1 cellular context compared by ENCODE assay signal in the genomic region with DNA sequence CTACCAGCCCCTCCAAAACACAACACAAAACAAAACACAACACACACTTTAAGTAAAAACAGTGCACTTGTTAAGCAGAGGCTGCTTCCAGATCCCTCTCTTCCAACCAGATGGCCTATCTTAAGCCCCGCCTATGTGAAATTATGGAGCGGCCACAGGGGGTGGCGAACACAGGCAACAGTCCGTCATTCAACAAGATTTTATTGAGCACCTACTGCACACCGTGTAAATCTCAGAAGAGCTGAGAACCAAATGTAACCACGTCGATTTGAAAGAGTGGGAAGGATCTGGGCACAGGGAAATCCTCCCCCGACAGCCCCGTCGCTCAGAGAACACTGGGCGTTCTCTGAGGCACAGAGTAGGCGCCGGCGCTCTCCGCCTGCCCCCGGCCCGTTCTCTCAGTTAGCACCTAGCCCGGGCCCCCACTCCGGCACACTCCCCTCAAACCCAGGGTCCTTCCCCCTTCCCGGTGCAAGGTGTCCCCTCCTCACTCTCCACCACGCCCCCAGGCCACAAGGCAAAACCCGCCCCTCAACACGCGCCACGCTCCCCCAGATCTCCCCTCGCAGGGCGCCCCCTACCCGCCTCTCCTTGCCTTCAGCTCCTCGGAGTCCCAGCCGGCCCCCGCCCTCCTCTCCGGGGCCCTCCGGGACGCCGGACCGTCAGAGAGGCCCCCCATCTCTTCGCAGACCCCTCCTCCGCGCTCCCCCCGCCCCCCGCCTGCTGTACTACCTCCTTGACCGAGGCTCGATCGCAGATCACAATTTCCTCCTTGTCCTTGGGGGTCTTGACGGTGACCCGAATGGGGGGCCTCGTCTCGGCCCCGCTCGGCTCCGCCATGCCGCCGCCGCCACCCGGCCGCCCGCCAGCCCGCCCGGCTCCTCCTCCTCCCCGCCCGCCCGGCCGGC.
TF ChIP-seq lines count a peak whose summit lies in the region.

No MANE protein-coding gene starts in this region.

TF ChIP-seq in HepG2, 621 proteins besides CTCF, POLR2A, EP300 and RAD21 (continued from another document and continues in another):
- TF ChIP-seq, protein P1, sequence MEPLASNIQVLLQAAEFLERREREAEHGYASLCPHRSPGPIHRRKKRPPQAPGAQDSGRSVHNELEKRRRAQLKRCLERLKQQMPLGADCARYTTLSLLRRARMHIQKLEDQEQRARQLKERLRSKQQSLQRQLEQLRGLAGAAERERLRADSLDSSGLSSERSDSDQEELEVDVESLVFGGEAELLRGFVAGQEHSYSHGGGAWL (CRISPR knock-in tag; IDR thresholded peaks at IDR 0.05): 0 out of 2 replicates have a peak, but pooled peaks have one; percentile 36
- no peak for TF ChIP-seq NR3C1 (CRISPR knock-in tag; IDR thresholded peaks at IDR 0.05)
- TF ChIP-seq, protein P2, sequence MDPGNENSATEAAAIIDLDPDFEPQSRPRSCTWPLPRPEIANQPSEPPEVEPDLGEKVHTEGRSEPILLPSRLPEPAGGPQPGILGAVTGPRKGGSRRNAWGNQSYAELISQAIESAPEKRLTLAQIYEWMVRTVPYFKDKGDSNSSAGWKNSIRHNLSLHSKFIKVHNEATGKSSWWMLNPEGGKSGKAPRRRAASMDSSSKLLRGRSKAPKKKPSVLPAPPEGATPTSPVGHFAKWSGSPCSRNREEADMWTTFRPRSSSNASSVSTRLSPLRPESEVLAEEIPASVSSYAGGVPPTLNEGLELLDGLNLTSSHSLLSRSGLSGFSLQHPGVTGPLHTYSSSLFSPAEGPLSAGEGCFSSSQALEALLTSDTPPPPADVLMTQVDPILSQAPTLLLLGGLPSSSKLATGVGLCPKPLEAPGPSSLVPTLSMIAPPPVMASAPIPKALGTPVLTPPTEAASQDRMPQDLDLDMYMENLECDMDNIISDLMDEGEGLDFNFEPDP (CRISPR knock-in tag; conservative IDR thresholded peaks at IDR 0.05): 0 out of 2 replicates have a peak, but pooled peaks have one; percentile 21
- peak; percentile 72; the same call in 1 of the 2 replicates for TF ChIP-seq NRL (CRISPR knock-in tag; IDR thresholded peaks at IDR 0.05; ENCODE audit: borderline replicate concordance)
- TF ChIP-seq PCBP1 (IDR thresholded peaks at IDR 0.05; ENCODE audit: borderline replicate concordance, low read depth, low read length): 0 out of 2 replicates have a peak, but pooled peaks have one; percentile 17
- TF ChIP-seq ZSCAN9 (CRISPR knock-in tag; IDR thresholded peaks at IDR 0.05; ENCODE audit: borderline replicate concordance): 0 out of 2 replicates have a peak, but pooled peaks have one; percentile 22
- peak; percentile 70 for TF ChIP-seq RCOR2 (CRISPR knock-in tag; IDR thresholded peaks at IDR 0.05)
- TF ChIP-seq, protein P3, sequence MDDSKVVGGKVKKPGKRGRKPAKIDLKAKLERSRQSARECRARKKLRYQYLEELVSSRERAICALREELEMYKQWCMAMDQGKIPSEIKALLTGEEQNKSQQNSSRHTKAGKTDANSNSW (CRISPR knock-in tag; IDR thresholded peaks at IDR 0.05; ENCODE audit: borderline replicate concordance): no peak
- TF ChIP-seq TAF1 (CRISPR knock-in tag; IDR thresholded peaks at IDR 0.05): peak; percentile 25; the same call in 1 of the 2 replicates
- TF ChIP-seq, protein P4, sequence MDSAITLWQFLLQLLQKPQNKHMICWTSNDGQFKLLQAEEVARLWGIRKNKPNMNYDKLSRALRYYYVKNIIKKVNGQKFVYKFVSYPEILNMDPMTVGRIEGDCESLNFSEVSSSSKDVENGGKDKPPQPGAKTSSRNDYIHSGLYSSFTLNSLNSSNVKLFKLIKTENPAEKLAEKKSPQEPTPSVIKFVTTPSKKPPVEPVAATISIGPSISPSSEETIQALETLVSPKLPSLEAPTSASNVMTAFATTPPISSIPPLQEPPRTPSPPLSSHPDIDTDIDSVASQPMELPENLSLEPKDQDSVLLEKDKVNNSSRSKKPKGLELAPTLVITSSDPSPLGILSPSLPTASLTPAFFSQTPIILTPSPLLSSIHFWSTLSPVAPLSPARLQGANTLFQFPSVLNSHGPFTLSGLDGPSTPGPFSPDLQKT (CRISPR knock-in tag; IDR thresholded peaks at IDR 0.05; ENCODE audit: borderline replicate concordance): no peak
- TF ChIP-seq, protein P5, sequence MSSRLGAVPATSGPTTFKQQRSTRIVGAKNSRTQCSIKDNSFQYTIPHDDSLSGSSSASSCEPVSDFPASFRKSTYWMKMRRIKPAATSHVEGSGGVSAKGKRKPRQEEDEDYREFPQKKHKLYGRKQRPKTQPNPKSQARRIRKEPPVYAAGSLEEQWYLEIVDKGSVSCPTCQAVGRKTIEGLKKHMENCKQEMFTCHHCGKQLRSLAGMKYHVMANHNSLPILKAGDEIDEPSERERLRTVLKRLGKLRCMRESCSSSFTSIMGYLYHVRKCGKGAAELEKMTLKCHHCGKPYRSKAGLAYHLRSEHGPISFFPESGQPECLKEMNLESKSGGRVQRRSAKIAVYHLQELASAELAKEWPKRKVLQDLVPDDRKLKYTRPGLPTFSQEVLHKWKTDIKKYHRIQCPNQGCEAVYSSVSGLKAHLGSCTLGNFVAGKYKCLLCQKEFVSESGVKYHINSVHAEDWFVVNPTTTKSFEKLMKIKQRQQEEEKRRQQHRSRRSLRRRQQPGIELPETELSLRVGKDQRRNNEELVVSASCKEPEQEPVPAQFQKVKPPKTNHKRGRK (CRISPR knock-in tag; IDR thresholded peaks at IDR 0.05): no peak
- no peak for TF ChIP-seq IRX3 (CRISPR knock-in tag; IDR thresholded peaks at IDR 0.05; ENCODE audit: borderline replicate concordance, low read depth)
- peak; percentile 59 for TF ChIP-seq HDAC2 (CRISPR knock-in tag; IDR thresholded peaks at IDR 0.05)
- no peak for TF ChIP-seq WIZ (CRISPR knock-in tag; IDR thresholded peaks at IDR 0.05)
- TF ChIP-seq, protein P6, sequence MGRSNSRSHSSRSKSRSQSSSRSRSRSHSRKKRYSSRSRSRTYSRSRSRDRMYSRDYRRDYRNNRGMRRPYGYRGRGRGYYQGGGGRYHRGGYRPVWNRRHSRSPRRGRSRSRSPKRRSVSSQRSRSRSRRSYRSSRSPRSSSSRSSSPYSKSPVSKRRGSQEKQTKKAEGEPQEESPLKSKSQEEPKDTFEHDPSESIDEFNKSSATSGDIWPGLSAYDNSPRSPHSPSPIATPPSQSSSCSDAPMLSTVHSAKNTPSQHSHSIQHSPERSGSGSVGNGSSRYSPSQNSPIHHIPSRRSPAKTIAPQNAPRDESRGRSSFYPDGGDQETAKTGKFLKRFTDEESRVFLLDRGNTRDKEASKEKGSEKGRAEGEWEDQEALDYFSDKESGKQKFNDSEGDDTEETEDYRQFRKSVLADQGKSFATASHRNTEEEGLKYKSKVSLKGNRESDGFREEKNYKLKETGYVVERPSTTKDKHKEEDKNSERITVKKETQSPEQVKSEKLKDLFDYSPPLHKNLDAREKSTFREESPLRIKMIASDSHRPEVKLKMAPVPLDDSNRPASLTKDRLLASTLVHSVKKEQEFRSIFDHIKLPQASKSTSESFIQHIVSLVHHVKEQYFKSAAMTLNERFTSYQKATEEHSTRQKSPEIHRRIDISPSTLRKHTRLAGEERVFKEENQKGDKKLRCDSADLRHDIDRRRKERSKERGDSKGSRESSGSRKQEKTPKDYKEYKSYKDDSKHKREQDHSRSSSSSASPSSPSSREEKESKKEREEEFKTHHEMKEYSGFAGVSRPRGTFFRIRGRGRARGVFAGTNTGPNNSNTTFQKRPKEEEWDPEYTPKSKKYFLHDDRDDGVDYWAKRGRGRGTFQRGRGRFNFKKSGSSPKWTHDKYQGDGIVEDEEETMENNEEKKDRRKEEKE (IDR thresholded peaks at IDR 0.05): no peak
- TF ChIP-seq, protein P7, sequence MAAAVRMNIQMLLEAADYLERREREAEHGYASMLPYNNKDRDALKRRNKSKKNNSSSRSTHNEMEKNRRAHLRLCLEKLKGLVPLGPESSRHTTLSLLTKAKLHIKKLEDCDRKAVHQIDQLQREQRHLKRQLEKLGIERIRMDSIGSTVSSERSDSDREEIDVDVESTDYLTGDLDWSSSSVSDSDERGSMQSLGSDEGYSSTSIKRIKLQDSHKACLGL (CRISPR knock-in tag; IDR thresholded peaks at IDR 0.05): peak; percentile 57; the same call in 1 of the 2 replicates
- no peak for TF ChIP-seq MTF1 (CRISPR knock-in tag; IDR thresholded peaks at IDR 0.05)
- TF ChIP-seq, protein P8, sequence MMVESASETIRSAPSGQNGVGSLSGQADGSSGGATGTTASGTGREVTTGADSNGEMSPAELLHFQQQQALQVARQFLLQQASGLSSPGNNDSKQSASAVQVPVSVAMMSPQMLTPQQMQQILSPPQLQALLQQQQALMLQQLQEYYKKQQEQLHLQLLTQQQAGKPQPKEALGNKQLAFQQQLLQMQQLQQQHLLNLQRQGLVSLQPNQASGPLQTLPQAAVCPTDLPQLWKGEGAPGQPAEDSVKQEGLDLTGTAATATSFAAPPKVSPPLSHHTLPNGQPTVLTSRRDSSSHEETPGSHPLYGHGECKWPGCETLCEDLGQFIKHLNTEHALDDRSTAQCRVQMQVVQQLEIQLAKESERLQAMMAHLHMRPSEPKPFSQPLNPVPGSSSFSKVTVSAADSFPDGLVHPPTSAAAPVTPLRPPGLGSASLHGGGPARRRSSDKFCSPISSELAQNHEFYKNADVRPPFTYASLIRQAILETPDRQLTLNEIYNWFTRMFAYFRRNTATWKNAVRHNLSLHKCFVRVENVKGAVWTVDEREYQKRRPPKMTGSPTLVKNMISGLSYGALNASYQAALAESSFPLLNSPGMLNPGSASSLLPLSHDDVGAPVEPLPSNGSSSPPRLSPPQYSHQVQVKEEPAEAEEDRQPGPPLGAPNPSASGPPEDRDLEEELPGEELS (CRISPR knock-in tag; IDR thresholded peaks at IDR 0.05): no peak
- TF ChIP-seq ZNF30 (CRISPR knock-in tag; IDR thresholded peaks at IDR 0.05): no peak
- no peak for TF ChIP-seq ZNF451 (CRISPR knock-in tag; IDR thresholded peaks at IDR 0.05)
- TF ChIP-seq, protein P9, sequence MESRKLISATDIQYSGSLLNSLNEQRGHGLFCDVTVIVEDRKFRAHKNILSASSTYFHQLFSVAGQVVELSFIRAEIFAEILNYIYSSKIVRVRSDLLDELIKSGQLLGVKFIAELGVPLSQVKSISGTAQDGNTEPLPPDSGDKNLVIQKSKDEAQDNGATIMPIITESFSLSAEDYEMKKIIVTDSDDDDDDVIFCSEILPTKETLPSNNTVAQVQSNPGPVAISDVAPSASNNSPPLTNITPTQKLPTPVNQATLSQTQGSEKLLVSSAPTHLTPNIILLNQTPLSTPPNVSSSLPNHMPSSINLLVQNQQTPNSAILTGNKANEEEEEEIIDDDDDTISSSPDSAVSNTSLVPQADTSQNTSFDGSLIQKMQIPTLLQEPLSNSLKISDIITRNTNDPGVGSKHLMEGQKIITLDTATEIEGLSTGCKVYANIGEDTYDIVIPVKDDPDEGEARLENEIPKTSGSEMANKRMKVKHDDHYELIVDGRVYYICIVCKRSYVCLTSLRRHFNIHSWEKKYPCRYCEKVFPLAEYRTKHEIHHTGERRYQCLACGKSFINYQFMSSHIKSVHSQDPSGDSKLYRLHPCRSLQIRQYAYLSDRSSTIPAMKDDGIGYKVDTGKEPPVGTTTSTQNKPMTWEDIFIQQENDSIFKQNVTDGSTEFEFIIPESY (CRISPR knock-in tag; IDR thresholded peaks at IDR 0.05): 0 out of 2 replicates have a peak, but pooled peaks have one; percentile 15
- peak; percentile 68; the same call in 1 of the 2 replicates for TF ChIP-seq ZNF766 (CRISPR knock-in tag; IDR thresholded peaks at IDR 0.05; ENCODE audit: borderline replicate concordance)
- TF ChIP-seq, protein P10, sequence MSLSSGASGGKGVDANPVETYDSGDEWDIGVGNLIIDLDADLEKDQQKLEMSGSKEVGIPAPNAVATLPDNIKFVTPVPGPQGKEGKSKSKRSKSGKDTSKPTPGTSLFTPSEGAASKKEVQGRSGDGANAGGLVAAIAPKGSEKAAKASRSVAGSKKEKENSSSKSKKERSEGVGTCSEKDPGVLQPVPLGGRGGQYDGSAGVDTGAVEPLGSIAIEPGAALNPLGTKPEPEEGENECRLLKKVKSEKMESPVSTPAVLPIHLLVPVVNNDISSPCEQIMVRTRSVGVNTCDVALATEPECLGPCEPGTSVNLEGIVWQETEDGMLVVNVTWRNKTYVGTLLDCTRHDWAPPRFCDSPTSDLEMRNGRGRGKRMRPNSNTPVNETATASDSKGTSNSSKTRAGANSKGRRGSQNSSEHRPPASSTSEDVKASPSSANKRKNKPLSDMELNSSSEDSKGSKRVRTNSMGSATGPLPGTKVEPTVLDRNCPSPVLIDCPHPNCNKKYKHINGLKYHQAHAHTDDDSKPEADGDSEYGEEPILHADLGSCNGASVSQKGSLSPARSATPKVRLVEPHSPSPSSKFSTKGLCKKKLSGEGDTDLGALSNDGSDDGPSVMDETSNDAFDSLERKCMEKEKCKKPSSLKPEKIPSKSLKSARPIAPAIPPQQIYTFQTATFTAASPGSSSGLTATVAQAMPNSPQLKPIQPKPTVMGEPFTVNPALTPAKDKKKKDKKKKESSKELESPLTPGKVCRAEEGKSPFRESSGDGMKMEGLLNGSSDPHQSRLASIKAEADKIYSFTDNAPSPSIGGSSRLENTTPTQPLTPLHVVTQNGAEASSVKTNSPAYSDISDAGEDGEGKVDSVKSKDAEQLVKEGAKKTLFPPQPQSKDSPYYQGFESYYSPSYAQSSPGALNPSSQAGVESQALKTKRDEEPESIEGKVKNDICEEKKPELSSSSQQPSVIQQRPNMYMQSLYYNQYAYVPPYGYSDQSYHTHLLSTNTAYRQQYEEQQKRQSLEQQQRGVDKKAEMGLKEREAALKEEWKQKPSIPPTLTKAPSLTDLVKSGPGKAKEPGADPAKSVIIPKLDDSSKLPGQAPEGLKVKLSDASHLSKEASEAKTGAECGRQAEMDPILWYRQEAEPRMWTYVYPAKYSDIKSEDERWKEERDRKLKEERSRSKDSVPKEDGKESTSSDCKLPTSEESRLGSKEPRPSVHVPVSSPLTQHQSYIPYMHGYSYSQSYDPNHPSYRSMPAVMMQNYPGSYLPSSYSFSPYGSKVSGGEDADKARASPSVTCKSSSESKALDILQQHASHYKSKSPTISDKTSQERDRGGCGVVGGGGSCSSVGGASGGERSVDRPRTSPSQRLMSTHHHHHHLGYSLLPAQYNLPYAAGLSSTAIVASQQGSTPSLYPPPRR (CRISPR knock-in tag; IDR thresholded peaks at IDR 0.05; ENCODE audit: borderline replicate concordance): no peak
- TF ChIP-seq, protein P11, sequence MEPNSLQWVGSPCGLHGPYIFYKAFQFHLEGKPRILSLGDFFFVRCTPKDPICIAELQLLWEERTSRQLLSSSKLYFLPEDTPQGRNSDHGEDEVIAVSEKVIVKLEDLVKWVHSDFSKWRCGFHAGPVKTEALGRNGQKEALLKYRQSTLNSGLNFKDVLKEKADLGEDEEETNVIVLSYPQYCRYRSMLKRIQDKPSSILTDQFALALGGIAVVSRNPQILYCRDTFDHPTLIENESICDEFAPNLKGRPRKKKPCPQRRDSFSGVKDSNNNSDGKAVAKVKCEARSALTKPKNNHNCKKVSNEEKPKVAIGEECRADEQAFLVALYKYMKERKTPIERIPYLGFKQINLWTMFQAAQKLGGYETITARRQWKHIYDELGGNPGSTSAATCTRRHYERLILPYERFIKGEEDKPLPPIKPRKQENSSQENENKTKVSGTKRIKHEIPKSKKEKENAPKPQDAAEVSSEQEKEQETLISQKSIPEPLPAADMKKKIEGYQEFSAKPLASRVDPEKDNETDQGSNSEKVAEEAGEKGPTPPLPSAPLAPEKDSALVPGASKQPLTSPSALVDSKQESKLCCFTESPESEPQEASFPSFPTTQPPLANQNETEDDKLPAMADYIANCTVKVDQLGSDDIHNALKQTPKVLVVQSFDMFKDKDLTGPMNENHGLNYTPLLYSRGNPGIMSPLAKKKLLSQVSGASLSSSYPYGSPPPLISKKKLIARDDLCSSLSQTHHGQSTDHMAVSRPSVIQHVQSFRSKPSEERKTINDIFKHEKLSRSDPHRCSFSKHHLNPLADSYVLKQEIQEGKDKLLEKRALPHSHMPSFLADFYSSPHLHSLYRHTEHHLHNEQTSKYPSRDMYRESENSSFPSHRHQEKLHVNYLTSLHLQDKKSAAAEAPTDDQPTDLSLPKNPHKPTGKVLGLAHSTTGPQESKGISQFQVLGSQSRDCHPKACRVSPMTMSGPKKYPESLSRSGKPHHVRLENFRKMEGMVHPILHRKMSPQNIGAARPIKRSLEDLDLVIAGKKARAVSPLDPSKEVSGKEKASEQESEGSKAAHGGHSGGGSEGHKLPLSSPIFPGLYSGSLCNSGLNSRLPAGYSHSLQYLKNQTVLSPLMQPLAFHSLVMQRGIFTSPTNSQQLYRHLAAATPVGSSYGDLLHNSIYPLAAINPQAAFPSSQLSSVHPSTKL (CRISPR knock-in tag; IDR thresholded peaks at IDR 0.05): peak; percentile 31; the same call in 1 of the 2 replicates
